ENCODE assay signal across 14 cellular contexts in genomic region chr17:4604736-4605135, GRCh38. TPM values are rescaled to one million over a fixed set of nuclear protein-coding genes. Genes with fewer than 3 reads are reported as not detected.
"Had no signal": no experiment of that assay in that cellular context is flagged by ENCODE, and none has a peak within 500 bp of the region (broad histone marks: within the 10 kb centered on the region; RNA-seq: fewer than 3 reads in every experiment).

No MANE protein-coding gene starts in this region.

RNA-seq across cellular contexts. Expression of gene SMTNL2, which starts 20.4 kb away (rescaled TPM):
- total RNA-seq: activated CD4-positive, alpha-beta T cell treated with anti-CD3 and anti-CD28 coated beads for 36 hours; activated CD8-positive, alpha-beta memory T cell treated with anti-CD3 and anti-CD28 coated beads, Interleukin-2, amount 10 ng/mL, durations not matched to agents 7 days and 5 days; activated CD8-positive, alpha-beta T cell treated with anti-CD3 and anti-CD28 coated beads, Interleukin-2, amount 10 ng/mL, durations not matched to agents 7 days and 5 days; activated T-helper 2 cell treated with anti-CD3 and anti-CD28 coated beads, Interferon-gamma antibody, Interleukin-2, Interleukin-4, amounts not matched to agents 10 μg/mL and 5 μg/mL and 100 μg/mL, durations not matched to agents 14 hours and 24 hours and 36 hours; bronchial epithelial cell; dermis microvascular lymphatic vessel endothelial cell; glomerular endothelial cell; mononuclear cell; natural killer cell; osteoblast had no signal
- polyA plus RNA-seq: keratinocyte had no signal

RNA-seq across cellular contexts. Expression of gene ALOX15, which starts 36.7 kb away (rescaled TPM):
- total RNA-seq: activated CD4-positive, alpha-beta T cell treated with anti-CD3 and anti-CD28 coated beads for 36 hours; activated CD8-positive, alpha-beta memory T cell treated with anti-CD3 and anti-CD28 coated beads, Interleukin-2, amount 10 ng/mL, durations not matched to agents 7 days and 5 days; activated CD8-positive, alpha-beta T cell treated with anti-CD3 and anti-CD28 coated beads, Interleukin-2, amount 10 ng/mL, durations not matched to agents 7 days and 5 days; activated T-helper 2 cell treated with anti-CD3 and anti-CD28 coated beads, Interferon-gamma antibody, Interleukin-2, Interleukin-4, amounts not matched to agents 10 μg/mL and 5 μg/mL and 100 μg/mL, durations not matched to agents 14 hours and 24 hours and 36 hours; bronchial epithelial cell; dermis microvascular lymphatic vessel endothelial cell; glomerular endothelial cell; mononuclear cell; natural killer cell; osteoblast; SK-MEL-5; tibial nerve had no signal

RNA-seq across cellular contexts. Expression of gene GGT6, which starts 44.4 kb away (rescaled TPM):
- total RNA-seq: activated CD4-positive, alpha-beta T cell treated with anti-CD3 and anti-CD28 coated beads for 36 hours; activated CD8-positive, alpha-beta memory T cell treated with anti-CD3 and anti-CD28 coated beads, Interleukin-2, amount 10 ng/mL, durations not matched to agents 7 days and 5 days; activated CD8-positive, alpha-beta T cell treated with anti-CD3 and anti-CD28 coated beads, Interleukin-2, amount 10 ng/mL, durations not matched to agents 7 days and 5 days; activated T-helper 2 cell treated with anti-CD3 and anti-CD28 coated beads, Interferon-gamma antibody, Interleukin-2, Interleukin-4, amounts not matched to agents 10 μg/mL and 5 μg/mL and 100 μg/mL, durations not matched to agents 14 hours and 24 hours and 36 hours; dermis microvascular lymphatic vessel endothelial cell; glomerular endothelial cell; mononuclear cell; natural killer cell; osteoblast; SK-MEL-5; temporal lobe; tibial nerve had no signal
